Comparison of ENCODE assay signal across 1 cellular context in the genomic region with DNA sequence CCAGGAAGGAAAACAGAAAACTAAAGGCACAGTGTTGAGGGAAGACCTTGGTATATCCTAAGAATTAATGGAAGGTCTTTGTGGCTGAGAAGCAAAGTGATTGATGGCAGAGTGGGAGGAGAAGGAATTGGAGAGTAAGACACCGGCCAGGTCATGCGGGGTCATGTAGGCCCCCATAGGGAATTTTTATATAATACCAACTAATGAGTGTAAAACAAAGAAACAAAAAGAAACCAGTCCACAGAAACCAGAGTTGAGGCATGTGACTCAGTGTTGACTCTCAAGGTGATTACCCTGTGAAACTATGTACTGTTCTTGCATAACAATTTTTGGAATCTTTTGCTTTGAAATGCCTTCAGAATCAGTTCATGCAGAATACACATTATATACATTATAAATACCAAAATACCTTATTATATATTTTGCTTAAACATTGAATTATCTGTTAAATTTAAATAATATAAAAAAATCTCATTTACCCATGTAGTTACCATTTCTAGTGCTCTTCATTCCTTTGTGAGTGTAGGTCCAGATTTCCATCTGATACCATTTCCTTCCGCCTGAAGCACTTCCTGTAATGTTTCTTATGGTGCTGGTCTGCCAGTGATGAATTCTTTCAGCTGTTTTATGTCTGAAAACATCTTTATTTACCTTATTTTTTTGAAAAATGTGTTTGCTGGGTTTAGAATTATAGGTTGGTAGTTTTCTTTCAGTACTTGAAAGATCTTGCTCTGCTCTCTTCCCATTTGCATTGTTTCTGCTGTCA.
TF ChIP-seq lines count a peak whose summit lies in the region.

No MANE protein-coding gene starts in this region.

TF ChIP-seq in HepG2, 621 proteins besides CTCF, POLR2A, EP300 and RAD21 (continued from another document and continues in another):
- TF ChIP-seq, protein P1, sequence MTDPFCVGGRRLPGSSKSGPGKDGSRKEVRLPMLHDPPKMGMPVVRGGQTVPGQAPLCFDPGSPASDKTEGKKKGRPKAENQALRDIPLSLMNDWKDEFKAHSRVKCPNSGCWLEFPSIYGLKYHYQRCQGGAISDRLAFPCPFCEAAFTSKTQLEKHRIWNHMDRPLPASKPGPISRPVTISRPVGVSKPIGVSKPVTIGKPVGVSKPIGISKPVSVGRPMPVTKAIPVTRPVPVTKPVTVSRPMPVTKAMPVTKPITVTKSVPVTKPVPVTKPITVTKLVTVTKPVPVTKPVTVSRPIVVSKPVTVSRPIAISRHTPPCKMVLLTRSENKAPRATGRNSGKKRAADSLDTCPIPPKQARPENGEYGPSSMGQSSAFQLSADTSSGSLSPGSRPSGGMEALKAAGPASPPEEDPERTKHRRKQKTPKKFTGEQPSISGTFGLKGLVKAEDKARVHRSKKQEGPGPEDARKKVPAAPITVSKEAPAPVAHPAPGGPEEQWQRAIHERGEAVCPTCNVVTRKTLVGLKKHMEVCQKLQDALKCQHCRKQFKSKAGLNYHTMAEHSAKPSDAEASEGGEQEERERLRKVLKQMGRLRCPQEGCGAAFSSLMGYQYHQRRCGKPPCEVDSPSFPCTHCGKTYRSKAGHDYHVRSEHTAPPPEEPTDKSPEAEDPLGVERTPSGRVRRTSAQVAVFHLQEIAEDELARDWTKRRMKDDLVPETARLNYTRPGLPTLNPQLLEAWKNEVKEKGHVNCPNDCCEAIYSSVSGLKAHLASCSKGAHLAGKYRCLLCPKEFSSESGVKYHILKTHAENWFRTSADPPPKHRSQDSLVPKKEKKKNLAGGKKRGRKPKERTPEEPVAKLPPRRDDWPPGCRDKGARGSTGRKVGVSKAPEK (CRISPR knock-in tag; IDR thresholded peaks at IDR 0.05; ENCODE audit: borderline replicate concordance), result no peak
- TF ChIP-seq ZIK1 (CRISPR knock-in tag; IDR thresholded peaks at IDR 0.05; ENCODE audit: borderline replicate concordance, low read depth), result no peak
- no peak for TF ChIP-seq NKX3-1 (CRISPR knock-in tag; IDR thresholded peaks at IDR 0.05)
- TF ChIP-seq PHF8 (CRISPR knock-in tag; IDR thresholded peaks at IDR 0.05), result no peak
- TF ChIP-seq ZMYM4 (CRISPR knock-in tag; IDR thresholded peaks at IDR 0.05), result no peak
- TF ChIP-seq ZNF556 (CRISPR knock-in tag; IDR thresholded peaks at IDR 0.05; ENCODE audit: borderline replicate concordance), result no peak
- TF ChIP-seq, protein P2, sequence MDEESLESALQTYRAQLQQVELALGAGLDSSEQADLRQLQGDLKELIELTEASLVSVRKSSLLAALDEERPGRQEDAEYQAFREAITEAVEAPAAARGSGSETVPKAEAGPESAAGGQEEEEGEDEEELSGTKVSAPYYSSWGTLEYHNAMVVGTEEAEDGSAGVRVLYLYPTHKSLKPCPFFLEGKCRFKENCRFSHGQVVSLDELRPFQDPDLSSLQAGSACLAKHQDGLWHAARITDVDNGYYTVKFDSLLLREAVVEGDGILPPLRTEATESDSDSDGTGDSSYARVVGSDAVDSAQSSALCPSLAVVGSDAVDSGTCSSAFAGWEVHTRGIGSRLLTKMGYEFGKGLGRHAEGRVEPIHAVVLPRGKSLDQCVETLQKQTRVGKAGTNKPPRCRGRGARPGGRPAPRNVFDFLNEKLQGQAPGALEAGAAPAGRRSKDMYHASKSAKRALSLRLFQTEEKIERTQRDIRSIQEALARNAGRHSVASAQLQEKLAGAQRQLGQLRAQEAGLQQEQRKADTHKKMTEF (CRISPR knock-in tag; IDR thresholded peaks at IDR 0.05), result 0 out of 2 replicates have a peak, but pooled peaks have one; percentile 50
- no peak for TF ChIP-seq ZNF589 (CRISPR knock-in tag; conservative IDR thresholded peaks at IDR 0.05)
- TF ChIP-seq TCF7 (IDR thresholded peaks at IDR 0.05; ENCODE audit: low read depth), result peak; percentile 31; the same call in 1 of the 2 replicates
- TF ChIP-seq ZNF446 (CRISPR knock-in tag; IDR thresholded peaks at IDR 0.05), result no peak
- no peak for TF ChIP-seq MAFK (conservative IDR thresholded peaks at IDR 0.05 in 1 of 2, IDR thresholded peaks at IDR 0.05 in 1 of 2; ENCODE audit: low read length in 2 of 2)
- TF ChIP-seq CBX5 (CRISPR knock-in tag; IDR thresholded peaks at IDR 0.05; ENCODE audit: borderline replicate concordance), result no peak
- no peak for TF ChIP-seq NFATC3 (CRISPR knock-in tag; IDR thresholded peaks at IDR 0.05)
- TF ChIP-seq, protein P3, sequence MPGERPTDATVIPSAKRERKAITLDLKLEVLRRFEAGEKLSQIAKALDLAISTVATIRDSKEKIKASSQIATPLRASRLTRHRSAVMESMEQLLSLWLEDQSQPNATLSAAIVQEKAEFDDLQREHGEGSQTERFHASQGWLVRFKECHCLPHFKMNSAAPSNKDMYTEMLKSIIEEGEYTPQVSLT (CRISPR knock-in tag; IDR thresholded peaks at IDR 0.05; ENCODE audit: borderline replicate concordance, low read depth), result no peak
- TF ChIP-seq, protein P4, sequence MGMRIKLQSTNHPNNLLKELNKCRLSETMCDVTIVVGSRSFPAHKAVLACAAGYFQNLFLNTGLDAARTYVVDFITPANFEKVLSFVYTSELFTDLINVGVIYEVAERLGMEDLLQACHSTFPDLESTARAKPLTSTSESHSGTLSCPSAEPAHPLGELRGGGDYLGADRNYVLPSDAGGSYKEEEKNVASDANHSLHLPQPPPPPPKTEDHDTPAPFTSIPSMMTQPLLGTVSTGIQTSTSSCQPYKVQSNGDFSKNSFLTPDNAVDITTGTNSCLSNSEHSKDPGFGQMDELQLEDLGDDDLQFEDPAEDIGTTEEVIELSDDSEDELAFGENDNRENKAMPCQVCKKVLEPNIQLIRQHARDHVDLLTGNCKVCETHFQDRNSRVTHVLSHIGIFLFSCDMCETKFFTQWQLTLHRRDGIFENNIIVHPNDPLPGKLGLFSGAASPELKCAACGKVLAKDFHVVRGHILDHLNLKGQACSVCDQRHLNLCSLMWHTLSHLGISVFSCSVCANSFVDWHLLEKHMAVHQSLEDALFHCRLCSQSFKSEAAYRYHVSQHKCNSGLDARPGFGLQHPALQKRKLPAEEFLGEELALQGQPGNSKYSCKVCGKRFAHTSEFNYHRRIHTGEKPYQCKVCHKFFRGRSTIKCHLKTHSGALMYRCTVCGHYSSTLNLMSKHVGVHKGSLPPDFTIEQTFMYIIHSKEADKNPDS (CRISPR knock-in tag; IDR thresholded peaks at IDR 0.05), result no peak
- no peak for TF ChIP-seq TBP (CRISPR knock-in tag; IDR thresholded peaks at IDR 0.05)
- TF ChIP-seq, protein P5, sequence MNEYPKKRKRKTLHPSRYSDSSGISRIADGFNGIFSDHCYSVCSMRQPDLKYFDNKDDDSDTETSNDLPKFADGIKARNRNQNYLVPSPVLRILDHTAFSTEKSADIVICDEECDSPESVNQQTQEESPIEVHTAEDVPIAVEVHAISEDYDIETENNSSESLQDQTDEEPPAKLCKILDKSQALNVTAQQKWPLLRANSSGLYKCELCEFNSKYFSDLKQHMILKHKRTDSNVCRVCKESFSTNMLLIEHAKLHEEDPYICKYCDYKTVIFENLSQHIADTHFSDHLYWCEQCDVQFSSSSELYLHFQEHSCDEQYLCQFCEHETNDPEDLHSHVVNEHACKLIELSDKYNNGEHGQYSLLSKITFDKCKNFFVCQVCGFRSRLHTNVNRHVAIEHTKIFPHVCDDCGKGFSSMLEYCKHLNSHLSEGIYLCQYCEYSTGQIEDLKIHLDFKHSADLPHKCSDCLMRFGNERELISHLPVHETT (CRISPR knock-in tag; conservative IDR thresholded peaks at IDR 0.05), result no peak
- no peak for TF ChIP-seq ZNF343 (CRISPR knock-in tag; IDR thresholded peaks at IDR 0.05)
- TF ChIP-seq RXRB (CRISPR knock-in tag; IDR thresholded peaks at IDR 0.05; ENCODE audit: borderline replicate concordance), result peak; percentile 78; the same call in 1 of the 2 replicates
- no peak for TF ChIP-seq ZNF333 (CRISPR knock-in tag; IDR thresholded peaks at IDR 0.05; ENCODE audit: borderline replicate concordance)
- TF ChIP-seq, protein P6, sequence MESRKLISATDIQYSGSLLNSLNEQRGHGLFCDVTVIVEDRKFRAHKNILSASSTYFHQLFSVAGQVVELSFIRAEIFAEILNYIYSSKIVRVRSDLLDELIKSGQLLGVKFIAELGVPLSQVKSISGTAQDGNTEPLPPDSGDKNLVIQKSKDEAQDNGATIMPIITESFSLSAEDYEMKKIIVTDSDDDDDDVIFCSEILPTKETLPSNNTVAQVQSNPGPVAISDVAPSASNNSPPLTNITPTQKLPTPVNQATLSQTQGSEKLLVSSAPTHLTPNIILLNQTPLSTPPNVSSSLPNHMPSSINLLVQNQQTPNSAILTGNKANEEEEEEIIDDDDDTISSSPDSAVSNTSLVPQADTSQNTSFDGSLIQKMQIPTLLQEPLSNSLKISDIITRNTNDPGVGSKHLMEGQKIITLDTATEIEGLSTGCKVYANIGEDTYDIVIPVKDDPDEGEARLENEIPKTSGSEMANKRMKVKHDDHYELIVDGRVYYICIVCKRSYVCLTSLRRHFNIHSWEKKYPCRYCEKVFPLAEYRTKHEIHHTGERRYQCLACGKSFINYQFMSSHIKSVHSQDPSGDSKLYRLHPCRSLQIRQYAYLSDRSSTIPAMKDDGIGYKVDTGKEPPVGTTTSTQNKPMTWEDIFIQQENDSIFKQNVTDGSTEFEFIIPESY (CRISPR knock-in tag; IDR thresholded peaks at IDR 0.05), result no peak
- TF ChIP-seq RARA (CRISPR knock-in tag; IDR thresholded peaks at IDR 0.05), result peak; percentile 70; the same call in 1 of the 2 replicates
- no peak for TF ChIP-seq SMC3 (IDR thresholded peaks at IDR 0.05; ENCODE audit: low read length)
- no peak for TF ChIP-seq KLF11 (CRISPR knock-in tag; IDR thresholded peaks at IDR 0.05)
- TF ChIP-seq FOSL2 (CRISPR knock-in tag; IDR thresholded peaks at IDR 0.05), result peak; percentile 93
- no peak for TF ChIP-seq ZFP82 (CRISPR knock-in tag; IDR thresholded peaks at IDR 0.05; ENCODE audit: borderline replicate concordance)
- 0 out of 2 replicates have a peak, but pooled peaks have one; percentile 43 for TF ChIP-seq FOXK1 (CRISPR knock-in tag; IDR thresholded peaks at IDR 0.05; ENCODE audit: borderline replicate concordance, low read depth)
- 0 out of 2 replicates have a peak, but pooled peaks have one; percentile 27 for TF ChIP-seq THAP11 (CRISPR knock-in tag; IDR thresholded peaks at IDR 0.05)
- TF ChIP-seq SAP130 (CRISPR knock-in tag; IDR thresholded peaks at IDR 0.05; ENCODE audit: low read depth), result 0 out of 2 replicates have a peak, but pooled peaks have one; percentile 22
- peak; percentile 21; the same call in 1 of the 2 replicates for TF ChIP-seq JUNB (CRISPR knock-in tag; IDR thresholded peaks at IDR 0.05; ENCODE audit: borderline replicate concordance)
- TF ChIP-seq, protein P7, sequence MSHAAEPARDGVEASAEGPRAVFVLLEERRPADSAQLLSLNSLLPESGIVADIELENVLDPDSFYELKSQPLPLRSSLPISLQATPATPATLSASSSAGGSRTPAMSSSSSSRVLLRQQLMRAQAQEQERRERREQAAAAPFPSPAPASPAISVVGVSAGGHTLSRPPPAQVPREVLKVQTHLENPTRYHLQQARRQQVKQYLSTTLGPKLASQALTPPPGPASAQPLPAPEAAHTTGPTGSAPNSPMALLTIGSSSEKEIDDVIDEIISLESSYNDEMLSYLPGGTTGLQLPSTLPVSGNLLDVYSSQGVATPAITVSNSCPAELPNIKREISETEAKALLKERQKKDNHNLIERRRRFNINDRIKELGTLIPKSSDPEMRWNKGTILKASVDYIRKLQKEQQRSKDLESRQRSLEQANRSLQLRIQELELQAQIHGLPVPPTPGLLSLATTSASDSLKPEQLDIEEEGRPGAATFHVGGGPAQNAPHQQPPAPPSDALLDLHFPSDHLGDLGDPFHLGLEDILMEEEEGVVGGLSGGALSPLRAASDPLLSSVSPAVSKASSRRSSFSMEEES (CRISPR knock-in tag; IDR thresholded peaks at IDR 0.05), result peak; percentile 90
- TF ChIP-seq FOSL1 (CRISPR knock-in tag; IDR thresholded peaks at IDR 0.05; ENCODE audit: borderline replicate concordance), result peak; percentile 68; the same call in 1 of the 2 replicates
- TF ChIP-seq GATAD2A (CRISPR knock-in tag; IDR thresholded peaks at IDR 0.05), result peak; percentile 50
- no peak for TF ChIP-seq ZSCAN21 (CRISPR knock-in tag; IDR thresholded peaks at IDR 0.05; ENCODE audit: borderline replicate concordance)
- TF ChIP-seq, protein P8, sequence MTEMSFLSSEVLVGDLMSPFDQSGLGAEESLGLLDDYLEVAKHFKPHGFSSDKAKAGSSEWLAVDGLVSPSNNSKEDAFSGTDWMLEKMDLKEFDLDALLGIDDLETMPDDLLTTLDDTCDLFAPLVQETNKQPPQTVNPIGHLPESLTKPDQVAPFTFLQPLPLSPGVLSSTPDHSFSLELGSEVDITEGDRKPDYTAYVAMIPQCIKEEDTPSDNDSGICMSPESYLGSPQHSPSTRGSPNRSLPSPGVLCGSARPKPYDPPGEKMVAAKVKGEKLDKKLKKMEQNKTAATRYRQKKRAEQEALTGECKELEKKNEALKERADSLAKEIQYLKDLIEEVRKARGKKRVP (CRISPR knock-in tag; IDR thresholded peaks at IDR 0.05), result peak in 1 of 2 experiments; percentile 80; a peak in 2 of 4 replicates
- TF ChIP-seq ZSCAN25 (CRISPR knock-in tag; IDR thresholded peaks at IDR 0.05), result no peak
- TF ChIP-seq, protein P9, sequence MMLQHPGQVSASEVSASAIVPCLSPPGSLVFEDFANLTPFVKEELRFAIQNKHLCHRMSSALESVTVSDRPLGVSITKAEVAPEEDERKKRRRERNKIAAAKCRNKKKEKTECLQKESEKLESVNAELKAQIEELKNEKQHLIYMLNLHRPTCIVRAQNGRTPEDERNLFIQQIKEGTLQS (CRISPR knock-in tag; IDR thresholded peaks at IDR 0.05), result peak; percentile 80
- TF ChIP-seq, protein P10, sequence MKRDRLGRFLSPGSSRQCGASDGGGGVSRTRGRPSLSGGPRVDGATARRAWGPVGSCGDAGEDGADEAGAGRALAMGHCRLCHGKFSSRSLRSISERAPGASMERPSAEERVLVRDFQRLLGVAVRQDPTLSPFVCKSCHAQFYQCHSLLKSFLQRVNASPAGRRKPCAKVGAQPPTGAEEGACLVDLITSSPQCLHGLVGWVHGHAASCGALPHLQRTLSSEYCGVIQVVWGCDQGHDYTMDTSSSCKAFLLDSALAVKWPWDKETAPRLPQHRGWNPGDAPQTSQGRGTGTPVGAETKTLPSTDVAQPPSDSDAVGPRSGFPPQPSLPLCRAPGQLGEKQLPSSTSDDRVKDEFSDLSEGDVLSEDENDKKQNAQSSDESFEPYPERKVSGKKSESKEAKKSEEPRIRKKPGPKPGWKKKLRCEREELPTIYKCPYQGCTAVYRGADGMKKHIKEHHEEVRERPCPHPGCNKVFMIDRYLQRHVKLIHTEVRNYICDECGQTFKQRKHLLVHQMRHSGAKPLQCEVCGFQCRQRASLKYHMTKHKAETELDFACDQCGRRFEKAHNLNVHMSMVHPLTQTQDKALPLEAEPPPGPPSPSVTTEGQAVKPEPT (CRISPR knock-in tag; IDR thresholded peaks at IDR 0.05; ENCODE audit: low read depth), result no peak
- no peak for TF ChIP-seq XBP1 (CRISPR knock-in tag; IDR thresholded peaks at IDR 0.05)
- TF ChIP-seq CEBPG (CRISPR knock-in tag; IDR thresholded peaks at IDR 0.05), result peak; percentile 78
- TF ChIP-seq, protein P11, sequence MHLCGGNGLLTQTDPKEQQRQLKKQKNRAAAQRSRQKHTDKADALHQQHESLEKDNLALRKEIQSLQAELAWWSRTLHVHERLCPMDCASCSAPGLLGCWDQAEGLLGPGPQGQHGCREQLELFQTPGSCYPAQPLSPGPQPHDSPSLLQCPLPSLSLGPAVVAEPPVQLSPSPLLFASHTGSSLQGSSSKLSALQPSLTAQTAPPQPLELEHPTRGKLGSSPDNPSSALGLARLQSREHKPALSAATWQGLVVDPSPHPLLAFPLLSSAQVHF (CRISPR knock-in tag; IDR thresholded peaks at IDR 0.05), result no peak
- TF ChIP-seq ZNF644 (CRISPR knock-in tag; IDR thresholded peaks at IDR 0.05; ENCODE audit: low read depth), result 0 out of 2 replicates have a peak, but pooled peaks have one; percentile 33
